ENCODE assay signal across 11 cellular contexts in genomic region chr9:114278881-114279570, GRCh38. TPM values are rescaled to one million over a fixed set of nuclear protein-coding genes. Genes with fewer than 3 reads are reported as not detected.
DNase-seq lines count a peak whose midpoint lies in the region; ATAC-seq, FAIRE-seq and TF ChIP-seq lines count a peak whose summit lies in the region.
"Had no signal": no experiment of that assay in that cellular context is flagged by ENCODE, and none has a peak within 500 bp of the region (broad histone marks: within the 10 kb centered on the region; RNA-seq: fewer than 3 reads in every experiment).

No MANE protein-coding gene starts in this region.

- no peak for TF ChIP-seq EP300 in A549 (IDR thresholded peaks at IDR 0.05)

- H3K27ac ChIP-seq in A549 (peak overlapping the region; percentile 86 to 94), lower lobe of right lung (no peak overlapping the region)

- H3K27me3 ChIP-seq in lower lobe of right lung (ENCODE audit: low read depth) = no peaks in the 10 kb centered on the region

- ATAC-seq in A549 (peak; percentile 82 to 91), lower lobe of right lung (no peak), GM21515 (IDR thresholded peaks at IDR 0.05; ENCODE audit: unreplicated experiment) (no peak), GM21360 (IDR thresholded peaks at IDR 0.05; ENCODE audit: unreplicated experiment) (no peak)

- POLR2A ChIA-PET in A549 (lab: Yijun Ruan, JAX) = interaction anchor here (0.9 kb wide), 1 partner anchor 9 kb away, joined by 3 read pairs; no protein-coding TSS in a partner anchor

- 5% methylated on average over 14 of the region's 14 CpGs for WGBS in A549 (ENCODE audit: missing lambda C conversion rate)

- TF ChIP-seq CTCF in A549 (IDR thresholded peaks at IDR 0.05) (no peak), HFF-Myc (IDR thresholded peaks at IDR 0.05; ENCODE audit: low read depth, low read length, missing control alignments) (no peak), lower lobe of right lung (IDR thresholded peaks at IDR 0.05) (no peak)

- H3K4me2 ChIP-seq in A549 = peak overlapping the region; percentile 64

- H3K36me3 ChIP-seq in lower lobe of right lung = no peaks in the 10 kb centered on the region

- intact Hi-C loops in lower lobe of right lung (cut with DNase I) = no loop called here

- 0 out of 5 replicates have a peak, but pooled peaks of 1 of the 2 experiments have one; percentile 32 for TF ChIP-seq RAD21 in A549 (conservative IDR thresholded peaks at IDR 0.05 in 1 of 2, IDR thresholded peaks at IDR 0.05 in 1 of 2)

- TF ChIP-seq POLR2A in A549 (IDR thresholded peaks at IDR 0.05; ENCODE audit: low read length) = no peak

- DNase-seq in A549 (ENCODE audit: low read depth in 1 of 2, low spot score in 1 of 2) (peak; percentile 73 to 85), HFF-Myc (ENCODE audit: extremely low read depth, low read depth) (peak; percentile 47), astrocyte of the hippocampus (ENCODE audit: low read depth, low spot score) (peak; percentile 84), lower lobe of right lung (peak; percentile 30), NOMO-1 treated with DMSO at 0.1 percent for 48 hours (lab: John Stamatoyannopoulos, UW; ENCODE audit: unreplicated experiment) (no peak), OCI-M2 (lab: John Stamatoyannopoulos, UW; ENCODE audit: unreplicated experiment) (no peak)
- DNase-seq: activated naive CD4-positive, alpha-beta T cell treated with anti-CD3 and anti-CD28 coated beads, Interleukin-2, amount 50 U/mL, for 16 hours; CD4-positive, alpha-beta T cell; NCI-H82 had no signal

- H3K4me3 ChIP-seq in A549 (no peak overlapping the region), HFF-Myc (replicated peaks; ENCODE audit: low read depth, low read length) (no peak overlapping the region), lower lobe of right lung (no peak overlapping the region)

- CTCF ChIA-PET in A549 (lab: Yijun Ruan, JAX) = interaction anchor here (0.7 to 5.1 kb wide), 7 partner anchors 9 to 196 kb away, joined by 3 to 47 read pairs (median 3); no protein-coding TSS in a partner anchor

- H3K9me3 ChIP-seq in A549 (no peaks in the 10 kb centered on the region), lower lobe of right lung (no peaks in the 10 kb centered on the region)

- peak; percentile 84 for FAIRE-seq in A549 (lab: Jason Lieb, UNC)

- H3K4me1 ChIP-seq in A549 (peaks cover 72% of the 10 kb centered on the region), lower lobe of right lung (no peaks in the 10 kb centered on the region)

TF ChIP-seq in A549, 52 proteins besides CTCF, POLR2A, EP300 and RAD21 (continues in another document):
- TF ChIP-seq CBX2 (IDR thresholded peaks at IDR 0.05; ENCODE audit: borderline replicate concordance, low read depth) (no peak), NPAS2 (CRISPR knock-in tag; IDR thresholded peaks at IDR 0.05; ENCODE audit: borderline replicate concordance) (no peak), FOSB (CRISPR knock-in tag; IDR thresholded peaks at IDR 0.05) (no peak), MAX (IDR thresholded peaks at IDR 0.05) (peak; percentile 69; the same call in 1 of the 2 replicates), MAZ (IDR thresholded peaks at IDR 0.05; ENCODE audit: borderline replicate concordance, low read depth, low read length) (no peak), CHD2 (IDR thresholded peaks at IDR 0.05; ENCODE audit: low read length, partially characterized antibody) (no peak), JUNB (IDR thresholded peaks at IDR 0.05) (peak; percentile 48), SREBF2 (IDR thresholded peaks at IDR 0.05) (no peak), CEBPB (IDR thresholded peaks at IDR 0.05) (0 out of 4 replicates have a peak, but pooled peaks of 1 of the 2 experiments have one; percentile 22), KDM1A (IDR thresholded peaks at IDR 0.05; ENCODE audit: low read depth) (no peak), FOSL2 (IDR thresholded peaks at IDR 0.05) (no peak), FOSL2 (CRISPR knock-in tag; IDR thresholded peaks at IDR 0.05) (peak; percentile 83), ESRRA (IDR thresholded peaks at IDR 0.05; ENCODE audit: borderline replicate concordance, low read length) (no peak), GATA3 (IDR thresholded peaks at IDR 0.05; ENCODE audit: borderline replicate concordance) (no peak), MAFK (IDR thresholded peaks at IDR 0.05; ENCODE audit: partially characterized antibody) (no peak), E2F6 (IDR thresholded peaks at IDR 0.05; ENCODE audit: borderline replicate concordance, low read depth) (no peak; the same call in none of the 2 replicates), RCOR1 (IDR thresholded peaks at IDR 0.05; ENCODE audit: low read depth, low read length) (no peak), HES2 (IDR thresholded peaks at IDR 0.05) (no peak), TFCP2L1 (CRISPR knock-in tag; IDR thresholded peaks at IDR 0.05) (no peak), BHLHE40 (IDR thresholded peaks at IDR 0.05; ENCODE audit: low read depth, low read length) (no peak), PBX3 (IDR thresholded peaks at IDR 0.05) (no peak), RFX5 (IDR thresholded peaks at IDR 0.05) (no peak), NFE2L2 (conservative IDR thresholded peaks at IDR 0.05; ENCODE audit: low read length) (no peak; the same call in 1 of the 2 replicates), TP53 (CRISPR knock-in tag; IDR thresholded peaks at IDR 0.05) (no peak), EHF (CRISPR knock-in tag; IDR thresholded peaks at IDR 0.05) (no peak), PHF8 (IDR thresholded peaks at IDR 0.05; ENCODE audit: borderline replicate concordance, low read depth) (no peak)
- TF ChIP-seq, protein P1, sequence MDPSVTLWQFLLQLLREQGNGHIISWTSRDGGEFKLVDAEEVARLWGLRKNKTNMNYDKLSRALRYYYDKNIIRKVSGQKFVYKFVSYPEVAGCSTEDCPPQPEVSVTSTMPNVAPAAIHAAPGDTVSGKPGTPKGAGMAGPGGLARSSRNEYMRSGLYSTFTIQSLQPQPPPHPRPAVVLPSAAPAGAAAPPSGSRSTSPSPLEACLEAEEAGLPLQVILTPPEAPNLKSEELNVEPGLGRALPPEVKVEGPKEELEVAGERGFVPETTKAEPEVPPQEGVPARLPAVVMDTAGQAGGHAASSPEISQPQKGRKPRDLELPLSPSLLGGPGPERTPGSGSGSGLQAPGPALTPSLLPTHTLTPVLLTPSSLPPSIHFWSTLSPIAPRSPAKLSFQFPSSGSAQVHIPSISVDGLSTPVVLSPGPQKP (IDR thresholded peaks at IDR 0.05; ENCODE audit: low read depth, low read length) = no peak
- TF ChIP-seq, protein P2, sequence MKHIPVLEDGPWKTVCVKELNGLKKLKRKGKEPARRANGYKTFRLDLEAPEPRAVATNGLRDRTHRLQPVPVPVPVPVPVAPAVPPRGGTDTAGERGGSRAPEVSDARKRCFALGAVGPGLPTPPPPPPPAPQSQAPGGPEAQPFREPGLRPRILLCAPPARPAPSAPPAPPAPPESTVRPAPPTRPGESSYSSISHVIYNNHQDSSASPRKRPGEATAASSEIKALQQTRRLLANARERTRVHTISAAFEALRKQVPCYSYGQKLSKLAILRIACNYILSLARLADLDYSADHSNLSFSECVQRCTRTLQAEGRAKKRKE (CRISPR knock-in tag; IDR thresholded peaks at IDR 0.05; ENCODE audit: low read depth) = peak; percentile 37; the same call in 1 of the 2 replicates

RNA-seq across cellular contexts. Expression of gene ORM1, which starts 43.9 kb away (rescaled TPM):
- polyA plus RNA-seq in A549 (2011; rRNA removed) = 0.19 and 0.22 TPM in 2 replicates
- polyA plus RNA-seq in A549 (2012; cell fraction: cytosol; rRNA removed) = 0.14 TPM in 1 of 2 replicates, not detected in the other
- polyA plus RNA-seq in A549 (2012; cell fraction: nucleus; rRNA removed) = not detected in 2 replicates
- 0.12 TPM in 1 of 3 replicates, not detected in the others for polyA plus RNA-seq in A549 (2017; fragmentation: RNase III; extraction: RNeasy Plus Mini Kit Qiagen cat#74134 plus additional on column Dnase treatment)
- polyA minus RNA-seq in A549 (2011; rRNA and poly(A)+ RNA removed) = 0.37 TPM in 1 of 2 replicates, not detected in the other
- 9.2 TPM for total RNA-seq in lower lobe of right lung
- total RNA-seq: CD4-positive, alpha-beta T cell had no signal

RNA-seq across cellular contexts. Expression of gene ORM2, which starts 50.6 kb away (rescaled TPM):
- polyA plus RNA-seq in A549 (2011; rRNA removed) (0.10 and 0.16 TPM in 2 replicates), A549 (2017; fragmentation: RNase III; extraction: RNeasy Plus Mini Kit Qiagen cat#74134 plus additional on column Dnase treatment) (not detected in 3 replicates)
- not detected in 2 replicates for polyA plus RNA-seq in A549 (2012; cell fraction: cytosol; rRNA removed)
- not detected in 2 replicates for polyA plus RNA-seq in A549 (2012; cell fraction: nucleus; rRNA removed)
- not detected in 2 replicates for polyA minus RNA-seq in A549 (2011; rRNA and poly(A)+ RNA removed)
- 3.1 TPM for total RNA-seq in lower lobe of right lung
- total RNA-seq: CD4-positive, alpha-beta T cell had no signal

Comparison
In these comparisons a context has a peak if more than half of its experiments do, and no peak if none do; other contexts are left out.
1. ATAC-seq: peak in A549 (2 of 2); none in lower lobe of right lung (0 of 2), GM21515 (single experiment) and GM21360 (single experiment).
2. DNase-seq: peak in A549 (2 of 2), HFF-Myc (single experiment), astrocyte of the hippocampus (single experiment) and lower lobe of right lung (single experiment); none in NOMO-1 treated with DMSO at 0.1 percent for 48 hours (single experiment) and OCI-M2 (single experiment).